In genomic region chr2:234448506-234449169, GRCh38 we compare ENCODE assay signal across 17 cellular contexts. TPM values are rescaled to one million over a fixed set of nuclear protein-coding genes. Genes with fewer than 3 reads are reported as not detected.
DNase-seq lines count a peak whose midpoint lies in the region; FAIRE-seq and TF ChIP-seq lines count a peak whose summit lies in the region.
"Had no signal": no experiment of that assay in that cellular context is flagged by ENCODE, and none has a peak within 500 bp of the region (broad histone marks: within the 10 kb centered on the region; RNA-seq: fewer than 3 reads in every experiment).

No MANE protein-coding gene starts in this region.

- CTCF ChIA-PET in endothelial cell of umbilical vein (lab: Charles Lee) = interaction anchor here (0.6 to 1.9 kb wide), 5 partner anchors 49 to 669 kb away, joined by 3 to 7 read pairs (median 3); partner anchors contain the start of gene ARL4C

- H3K36me3 Mint-ChIP-seq in T-helper 2 cell treated with Interferon-gamma antibody and Interleukin-4, amounts not matched to agents 5 μg/mL and 100 μg/mL, for 36 hours (ENCODE audit: low read depth) = peaks cover 86% of the 10 kb centered on the region
- peaks cover 6% of the 10 kb centered on the region for H3K36me3 Mint-ChIP-seq in neural progenitor cell

- TF ChIP-seq POLR2A in endothelial cell of umbilical vein (IDR thresholded peaks at IDR 0.05; ENCODE audit: low read depth, low read length) (no peak), esophagus squamous epithelium (IDR thresholded peaks at IDR 0.05) (no peak)

- H3F3A ChIP-seq in neural progenitor cell (ENCODE audit: low read depth) = peaks cover 65% of the 10 kb centered on the region

- H3K27me3 Mint-ChIP-seq in T-helper 2 cell treated with Interferon-gamma antibody and Interleukin-4, amounts not matched to agents 5 μg/mL and 100 μg/mL, for 36 hours (ENCODE audit: low read depth) = no peaks in the 10 kb centered on the region
- peaks cover 5% of the 10 kb centered on the region for H3K27me3 Mint-ChIP-seq in neural progenitor cell (ENCODE audit: insufficient read depth, low read depth)

- H2AFZ ChIP-seq in endothelial cell of umbilical vein (ENCODE audit: low read depth, low read length) (no peak overlapping the region), neural progenitor cell (replicated peaks) (no peak overlapping the region)

- peaks cover 64% of the 10 kb centered on the region for H3K4me1 ChIP-seq in SJSA1 (replicated peaks)
- H3K4me1 ChIP-seq in endothelial cell of umbilical vein (ENCODE audit: control insufficient read depth, extremely low read depth, insufficient read depth, low read length) = peaks cover 29% of the 10 kb centered on the region
- peaks cover 47% of the 10 kb centered on the region for H3K4me1 ChIP-seq in neural progenitor cell
- H3K4me1 ChIP-seq in esophagus squamous epithelium = peaks cover 30 to 78% (median 35%) of the 10 kb centered on the region in 3 donors

- no peak overlapping the region for H3K9ac ChIP-seq in endothelial cell of umbilical vein (replicated peaks; ENCODE audit: extremely low read depth, insufficient read depth, low read length)
- H3K9ac ChIP-seq in neural progenitor cell = no peak overlapping the region

- peak; percentile 49 for FAIRE-seq in endothelial cell of umbilical vein (lab: Jason Lieb, UNC)
- FAIRE-seq: A204.1, endometrium, H54 had no signal

- no peaks in the 10 kb centered on the region for H4K20me1 ChIP-seq in endothelial cell of umbilical vein (replicated peaks; ENCODE audit: control insufficient read depth, extremely low read depth, insufficient read depth, low read length)
- no peaks in the 10 kb centered on the region for H4K20me1 ChIP-seq in neural progenitor cell (ENCODE audit: low read depth)

- H3K36me3 ChIP-seq in SJSA1 (no peaks in the 10 kb centered on the region; the same call in 1 of the 2 replicates), endothelial cell of umbilical vein (ENCODE audit: control insufficient read depth in 2 of 2, extremely low read depth in 1 of 2, insufficient read depth in 2 of 2, low read length in 2 of 2) (no peaks in the 10 kb centered on the region), neural progenitor cell (no peaks in the 10 kb centered on the region), esophagus squamous epithelium (no peaks in the 10 kb centered on the region)
- H3K36me3 ChIP-seq: adrenal gland, transverse colon had no signal

- H3K27me3 ChIP-seq in SJSA1 (replicated peaks) (no peaks in the 10 kb centered on the region), endothelial cell of umbilical vein (ENCODE audit: control insufficient read depth in 2 of 2, insufficient read depth in 2 of 2, low read length in 2 of 2) (no peaks in the 10 kb centered on the region), neural progenitor cell (no peaks in the 10 kb centered on the region), esophagus squamous epithelium (no peaks in the 10 kb centered on the region)
- H3K27me3 ChIP-seq: adrenal gland, transverse colon had no signal

- WGBS in esophagus squamous epithelium, 2 donors = 78 to 80% methylated on average over 13 of the region's 13 CpGs

- no peak overlapping the region for H3K4me2 ChIP-seq in endothelial cell of umbilical vein (ENCODE audit: insufficient read depth, low read length)
- H3K4me2 ChIP-seq in neural progenitor cell = peak overlapping the region; percentile 71

- H3K9me3 ChIP-seq in SJSA1 (replicated peaks) (no peaks in the 10 kb centered on the region), endothelial cell of umbilical vein (replicated peaks; ENCODE audit: control insufficient read depth, insufficient read depth, low read length) (no peaks in the 10 kb centered on the region), neural progenitor cell (ENCODE audit: low read depth) (no peaks in the 10 kb centered on the region), esophagus squamous epithelium (no peaks in the 10 kb centered on the region)
- H3K9me3 ChIP-seq: adrenal gland, transverse colon had no signal

- POLR2A ChIA-PET in endothelial cell of umbilical vein (lab: Charles Lee) = interaction anchor here (0.9 kb wide), 1 partner anchor 21 kb away, joined by 7 read pairs; no protein-coding TSS in a partner anchor

- H3K4me1 Mint-ChIP-seq in T-helper 2 cell treated with Interferon-gamma antibody and Interleukin-4, amounts not matched to agents 5 μg/mL and 100 μg/mL, for 36 hours (ENCODE audit: low read depth) = peaks cover 79% of the 10 kb centered on the region
- H3K4me1 Mint-ChIP-seq in neural progenitor cell = peaks cover 63% of the 10 kb centered on the region

- DNase-seq in T-helper 2 cell treated with Interferon-gamma antibody and Interleukin-4, amounts not matched to agents 5 μg/mL and 100 μg/mL, for 36 hours (ENCODE audit: low spot score) = no peak
- DNase-seq in T-helper 2 cell (no peak), SJSA1 (ENCODE audit: low read depth in 1 of 2, low spot score in 2 of 2) (peak in 1 of 2 experiments; percentile 34), endothelial cell of umbilical vein (ENCODE audit: low read depth, low spot score) (no peak), neural progenitor cell (ENCODE audit: low spot score) (peak; percentile 92), esophagus squamous epithelium (lab: John Stamatoyannopoulos, UW) (no peak), hypothalamus (lab: John Stamatoyannopoulos, UW) (no peak), HCEC 1CT (no peak)
- DNase-seq: DMS79, NCI-H1417, NCI-H526 treated with DMSO at 0.1 percent for 48 hours, SHP77 treated with DMSO at 0.1 percent for 48 hours, transverse colon had no signal

- peak overlapping the region; percentile 98 for H3K27ac Mint-ChIP-seq in T-helper 2 cell treated with Interferon-gamma antibody and Interleukin-4, amounts not matched to agents 5 μg/mL and 100 μg/mL, for 36 hours
- peak overlapping the region; percentile 99 for H3K27ac Mint-ChIP-seq in neural progenitor cell

- no TSS peak for BruUV-seq in endothelial cell of umbilical vein (replicated peaks; lab: Mats Ljungman, UMichigan)

- intact Hi-C loops in endothelial cell of umbilical vein (cut with micrococcal nuclease) = loop anchor here (1.0 to 5.0 kb wide), 5 partner anchors 13 to 313 kb away; no protein-coding TSS in a partner anchor
- intact Hi-C loops in esophagus squamous epithelium (cut with DNase I) = no loop called here

- H3K4me3 Mint-ChIP-seq in T-helper 2 cell treated with Interferon-gamma antibody and Interleukin-4, amounts not matched to agents 5 μg/mL and 100 μg/mL, for 36 hours = peak overlapping the region; percentile 63
- H3K4me3 Mint-ChIP-seq in neural progenitor cell = peak overlapping the region; percentile 59

- H3K4me3 ChIP-seq in SJSA1 (no peak overlapping the region), endothelial cell of umbilical vein (replicated peaks in 1 of 3; ENCODE audit: insufficient read depth in 1 of 3, low read depth in 1 of 3, low read length in 3 of 3) (no peak overlapping the region), neural progenitor cell (peak overlapping the region; percentile 29), esophagus squamous epithelium (no peak overlapping the region)
- H3K4me3 ChIP-seq: adrenal gland, transverse colon had no signal

- dilution Hi-C loops in endothelial cell of umbilical vein (cut with MboI; ENCODE audit: extremely low pct_ligation_motif_present, low sequenced_read_pairs) = no loop called here

- no peaks in the 10 kb centered on the region for H3K9me1 ChIP-seq in endothelial cell of umbilical vein (replicated peaks; ENCODE audit: control insufficient read depth, extremely low read depth, insufficient read depth, low read length)

- peak overlapping the region; percentile 90 for H3K27ac ChIP-seq in SJSA1
- H3K27ac ChIP-seq in endothelial cell of umbilical vein (ENCODE audit: insufficient read depth, low read depth, low read length) = peak overlapping the region; percentile 25
- peak overlapping the region; percentile 99 for H3K27ac ChIP-seq in neural progenitor cell
- no peak overlapping the region for H3K27ac ChIP-seq in esophagus squamous epithelium
- H3K27ac ChIP-seq: adrenal gland, transverse colon had no signal

- peaks cover 10% of the 10 kb centered on the region for H3K9me3 Mint-ChIP-seq in T-helper 2 cell treated with Interferon-gamma antibody and Interleukin-4, amounts not matched to agents 5 μg/mL and 100 μg/mL, for 36 hours
- peaks cover 18% of the 10 kb centered on the region for H3K9me3 Mint-ChIP-seq in neural progenitor cell

- H3K79me2 ChIP-seq in endothelial cell of umbilical vein (ENCODE audit: control insufficient read depth, insufficient read depth, low read length) (no peaks in the 10 kb centered on the region), neural progenitor cell (ENCODE audit: low read depth) (no peaks in the 10 kb centered on the region)

- TF ChIP-seq CTCF in endothelial cell of umbilical vein (IDR thresholded peaks at IDR 0.05; ENCODE audit: extremely low read depth in 1 of 2, insufficient read depth in 1 of 2, low read depth in 1 of 2, low read length in 2 of 2) (no peak), neural progenitor cell (IDR thresholded peaks at IDR 0.05) (no peak), esophagus squamous epithelium (IDR thresholded peaks at IDR 0.05) (no peak)

TF ChIP-seq in endothelial cell of umbilical vein, 7 proteins besides CTCF, POLR2A, EP300 and RAD21:
- no peak for TF ChIP-seq MAX (IDR thresholded peaks at IDR 0.05; ENCODE audit: insufficient read depth, insufficient read length)
- TF ChIP-seq FOS (IDR thresholded peaks at IDR 0.05; ENCODE audit: borderline replicate concordance, insufficient read depth, low read length) = no peak
- TF ChIP-seq MYC (IDR thresholded peaks at IDR 0.05; ENCODE audit: low read depth, low read length) = no peak
TF ChIP-seq in endothelial cell of umbilical vein: peak in this region for 0.

RNA-seq across cellular contexts. Expression of gene ARL4C, which starts 48.2 kb away (rescaled TPM):
- total RNA-seq in SJSA1 (2014; rRNA removed; shearing (Covaris generic)) = 6.3 and 14.5 TPM in 2 replicates
- total RNA-seq in endothelial cell of umbilical vein (8.3 and 10.5 TPM in 2 replicates), neural progenitor cell (ENCODE audit: low replicate concordance) (87.6 and 96.6 TPM in 2 replicates), esophagus squamous epithelium (10 to 100 TPM; 11.2 to 27.1 (median 20.0) TPM)
- 4.7 and 5.5 TPM in 2 replicates for polyA plus RNA-seq in endothelial cell of umbilical vein
- 3.9 and 4.9 TPM in 2 replicates for polyA plus RNA-seq in endothelial cell of umbilical vein (2011; cell fraction: cytosol; rRNA removed)
- 4.9 and 5.7 TPM in 2 replicates for polyA plus RNA-seq in endothelial cell of umbilical vein (2011; cell fraction: nucleus; rRNA removed)
- polyA plus RNA-seq in endothelial cell of umbilical vein (2012) = 10.0 and 11.3 TPM in 2 replicates
- polyA minus RNA-seq in endothelial cell of umbilical vein = 6.0 and 6.1 TPM in 2 replicates
- polyA minus RNA-seq in endothelial cell of umbilical vein (2011; cell fraction: cytosol; rRNA and poly(A)+ RNA removed) = not detected
- polyA minus RNA-seq in endothelial cell of umbilical vein (2011; cell fraction: nucleus; rRNA and poly(A)+ RNA removed) = 5.5 and 6.3 TPM in 2 replicates

Comparison
In these comparisons a context has a peak if more than half of its experiments do, and no peak if none do; other contexts are left out.
1. H3K27ac ChIP-seq: peak in SJSA1 (single experiment), endothelial cell of umbilical vein (single experiment) and neural progenitor cell (single experiment); none in esophagus squamous epithelium (0 of 4).